ENCODE assay signal across 8 cellular contexts in the genomic region with DNA sequence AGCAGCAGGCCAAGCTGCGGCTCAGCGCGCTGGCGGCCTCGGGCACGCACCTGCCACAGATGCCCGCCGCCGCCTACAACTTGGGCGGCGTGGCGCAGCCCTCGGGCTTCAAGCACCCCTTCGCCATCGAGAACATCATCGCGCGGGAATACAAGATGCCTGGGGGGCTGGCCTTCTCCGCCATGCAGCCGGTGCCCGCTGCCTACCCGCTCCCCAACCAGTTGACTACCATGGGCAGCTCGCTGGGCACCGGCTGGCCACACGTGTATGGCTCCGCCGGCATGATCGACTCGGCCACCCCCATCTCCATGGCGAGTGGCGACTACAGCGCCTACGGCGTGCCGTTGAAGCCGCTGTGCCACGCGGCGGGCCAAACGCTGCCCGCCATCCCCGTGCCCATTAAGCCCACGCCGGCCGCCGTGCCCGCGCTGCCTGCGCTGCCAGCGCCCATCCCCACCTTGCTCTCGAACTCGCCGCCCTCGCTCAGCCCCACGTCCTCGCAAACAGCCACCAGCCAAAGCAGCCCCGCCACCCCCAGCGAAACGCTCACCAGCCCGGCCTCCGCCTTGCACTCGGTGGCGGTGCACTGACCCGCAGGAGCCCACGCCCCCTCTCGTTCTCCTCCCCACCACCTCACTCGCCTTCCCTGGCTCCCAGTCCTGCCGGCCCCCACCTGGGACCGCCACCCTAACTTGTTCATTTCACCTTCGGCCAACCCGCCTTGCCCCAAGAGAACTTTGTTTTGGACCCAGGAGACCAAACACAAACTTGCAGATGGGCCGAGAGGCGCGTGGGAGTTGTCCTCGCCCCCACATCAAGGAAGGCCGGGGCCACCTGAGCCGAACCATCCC. TPM values are rescaled to one million over a fixed set of nuclear protein-coding genes. Genes with fewer than 3 reads are reported as not detected.
DNase-seq lines count a peak whose midpoint lies in the region; ATAC-seq and TF ChIP-seq lines count a peak whose summit lies in the region.

No MANE protein-coding gene starts in this region.

- peaks cover 62% of the 10 kb centered on the region for H3K27me3 ChIP-seq in WERI-Rb-1 (ENCODE audit: insufficient read depth, low read depth, severe bottlenecking)
- H3K27me3 ChIP-seq in iPS DF 6.9 (ENCODE audit: control insufficient read depth, insufficient read depth, low read length), result peaks cover 33% of the 10 kb centered on the region
- H3K27me3 ChIP-seq in stomach, result peaks cover 36 to 100% (median 98%) of the 10 kb centered on the region in 3 donors

- ATAC-seq in activated CD8-positive, alpha-beta memory T cell treated with anti-CD3 and anti-CD28 coated beads, Interleukin-2, amount 10 ng/mL, durations not matched to agents 7 days and 5 days, result peak; percentile 44
- no peak for ATAC-seq in HG03520 (IDR thresholded peaks at IDR 0.05; ENCODE audit: unreplicated experiment)

- peak overlapping the region; percentile 94 for H3K4me3 Mint-ChIP-seq in activated CD8-positive, alpha-beta memory T cell treated with anti-CD3 and anti-CD28 coated beads, Interleukin-2, amount 10 ng/mL, durations not matched to agents 7 days and 5 days

- H3K36me3 ChIP-seq in WERI-Rb-1, result no peaks in the 10 kb centered on the region
- no peaks in the 10 kb centered on the region for H3K36me3 ChIP-seq in iPS DF 6.9 (ENCODE audit: control insufficient read depth, insufficient read depth, low read length)
- no peaks in the 10 kb centered on the region for H3K36me3 ChIP-seq in stomach

- H3K9me3 ChIP-seq in WERI-Rb-1 (ENCODE audit: severe bottlenecking) (no peaks in the 10 kb centered on the region), iPS DF 6.9 (ENCODE audit: control insufficient read depth, insufficient read depth, low read length) (no peaks in the 10 kb centered on the region), stomach (peaks cover 0 to 27% (median 4%) of the 10 kb centered on the region in 4 donors)

- intact Hi-C loops in stomach (cut with DNase I; ENCODE audit: low total_unique reads), result no loop called here

- peaks cover 45% of the 10 kb centered on the region for H3K4me1 Mint-ChIP-seq in activated CD8-positive, alpha-beta memory T cell treated with anti-CD3 and anti-CD28 coated beads, Interleukin-2, amount 10 ng/mL, durations not matched to agents 7 days and 5 days

- H3K27ac ChIP-seq in WERI-Rb-1, result no peak overlapping the region
- no peak overlapping the region for H3K27ac ChIP-seq in iPS DF 6.9 (ENCODE audit: low read length)
- H3K27ac ChIP-seq in stomach, result no peak overlapping the region

- peak; percentile 58 for DNase-seq in activated CD8-positive, alpha-beta memory T cell treated with anti-CD3 and anti-CD28 coated beads, Interleukin-2, amount 10 ng/mL, durations not matched to agents 7 days and 5 days
- DNase-seq in activated CD8-positive, alpha-beta memory T cell treated with anti-CD3 and anti-CD28 coated beads, Interleukin-2, amount 50 U/mL, for 48 hours, result no peak
- DNase-seq in WERI-Rb-1, result peak; percentile 13
- DNase-seq in iPS DF 6.9 (ENCODE audit: low read depth, low spot score), result no peak
- DNase-seq in stomach, result no peak
- no peak for DNase-seq in retina
- no peak for DNase-seq in glomerular visceral epithelial cell (ENCODE audit: extremely low spot score)

- H3K4me3 ChIP-seq in WERI-Rb-1 (ENCODE audit: low read depth, low read length) (peak overlapping the region; percentile 48), iPS DF 6.9 (ENCODE audit: low read length) (peak overlapping the region; percentile 52; the same call in 1 of the 2 replicates), stomach (peak overlapping the region; percentile 39 to 61 (median 52))

- no peak for TF ChIP-seq POLR2A in stomach (IDR thresholded peaks at IDR 0.05)

- peak overlapping the region; percentile 94 for H3K27ac Mint-ChIP-seq in activated CD8-positive, alpha-beta memory T cell treated with anti-CD3 and anti-CD28 coated beads, Interleukin-2, amount 10 ng/mL, durations not matched to agents 7 days and 5 days

- peaks cover 79% of the 10 kb centered on the region for H3K27me3 Mint-ChIP-seq in activated CD8-positive, alpha-beta memory T cell treated with anti-CD3 and anti-CD28 coated beads, Interleukin-2, amount 10 ng/mL, durations not matched to agents 7 days and 5 days

- H3K4me1 ChIP-seq in iPS DF 6.9 (ENCODE audit: control insufficient read depth, insufficient read depth, low read length) (peaks cover 8% of the 10 kb centered on the region), stomach (peaks cover 26 to 41% (median 38%) of the 10 kb centered on the region in 4 donors)

- WGBS in iPS DF 6.9 (ENCODE audit: insufficient coverage, insufficient read length), result no CpG with 5 or more reads among the region's 77 CpGs
- WGBS in stomach, 5 donors, result 1 to 8% (median 4%) methylated on average over 19 to 77 of the region's 77 CpGs

- no peak for TF ChIP-seq EP300 in stomach (IDR thresholded peaks at IDR 0.05)

- no peaks in the 10 kb centered on the region for H3K9me3 Mint-ChIP-seq in activated CD8-positive, alpha-beta memory T cell treated with anti-CD3 and anti-CD28 coated beads, Interleukin-2, amount 10 ng/mL, durations not matched to agents 7 days and 5 days (ENCODE audit: low read depth)

- CTCF ChIA-PET in activated CD8-positive, alpha-beta memory T cell treated with anti-CD3 and anti-CD28 coated beads, Interleukin-2, amount 10 ng/mL, durations not matched to agents 7 days and 5 days (lab: Charles Lee), result interaction anchor here (1.1 to 4.6 kb wide), 9 partner anchors 10 to 254 kb away, joined by 3 to 45 read pairs (median 9); no protein-coding TSS in a partner anchor

- TF ChIP-seq CTCF in WERI-Rb-1 (IDR thresholded peaks at IDR 0.05; ENCODE audit: low read depth, low read length), result no peak
- no peak for TF ChIP-seq CTCF in stomach (IDR thresholded peaks at IDR 0.05)

- peaks cover 19% of the 10 kb centered on the region for H3K36me3 Mint-ChIP-seq in activated CD8-positive, alpha-beta memory T cell treated with anti-CD3 and anti-CD28 coated beads, Interleukin-2, amount 10 ng/mL, durations not matched to agents 7 days and 5 days

RNA-seq across cellular contexts. Expression of gene FOXB1, which starts 1.5 kb away (rescaled TPM):
- 1 to 10 TPM; 1.2 to 2.8 TPM for total RNA-seq in activated CD8-positive, alpha-beta memory T cell treated with anti-CD3 and anti-CD28 coated beads, Interleukin-2, amount 10 ng/mL, durations not matched to agents 7 days and 5 days
- total RNA-seq in stomach, result not detected
- not detected for polyA plus RNA-seq in stomach

Comparison
In these comparisons a context has a peak if more than half of its experiments do, and no peak if none do; other contexts are left out.
1. DNase-seq: peak in activated CD8-positive, alpha-beta memory T cell treated with anti-CD3 and anti-CD28 coated beads, Interleukin-2, amount 10 ng/mL, durations not matched to agents 7 days and 5 days (single experiment) and WERI-Rb-1 (single experiment); none in activated CD8-positive, alpha-beta memory T cell treated with anti-CD3 and anti-CD28 coated beads, Interleukin-2, amount 50 U/mL, for 48 hours (single experiment), iPS DF 6.9 (single experiment), stomach (single experiment), retina (single experiment) and glomerular visceral epithelial cell (single experiment).
2. Peak in every context shown above with its lines, with median percentiles within 50 percentile points of each other: H3K4me3 ChIP-seq.